In genomic region chr1:26921126-26921461, GRCh38 we compare ENCODE assay signal across 8 cellular contexts.
DNase-seq lines count a peak whose midpoint lies in the region; ATAC-seq lines count a peak whose summit lies in the region.

No MANE protein-coding gene starts in this region.

- H3K4me1 ChIP-seq in ACC112 (ENCODE audit: control insufficient read depth, insufficient read depth, low read length, unreplicated experiment) = peaks cover 15% of the 10 kb centered on the region
- H3K4me1 ChIP-seq in iPS-20b (ENCODE audit: insufficient read depth, low read length) = no peaks in the 10 kb centered on the region
- peaks cover 1 to 22% (median 18%) of the 10 kb centered on the region in 5 donors for H3K4me1 ChIP-seq in subcutaneous abdominal adipose tissue (ENCODE audit: control insufficient read depth in 5 of 5, insufficient read depth in 5 of 5, low read length in 5 of 5)

- H3K36me3 ChIP-seq in ACC112 (ENCODE audit: insufficient read depth, low read length) (peaks cover 10% of the 10 kb centered on the region), iPS-20b (ENCODE audit: insufficient read depth, low read depth, low read length) (peaks cover 25% of the 10 kb centered on the region), subcutaneous abdominal adipose tissue (ENCODE audit: control insufficient read depth in 5 of 5, insufficient read depth in 5 of 5, low read length in 5 of 5) (peaks cover 6 to 19% (median 13%) of the 10 kb centered on the region in 5 donors)

- peak overlapping the region; percentile 40 for H3K27ac ChIP-seq in ACC112 (ENCODE audit: low read depth, low read length)
- no peak overlapping the region for H3K27ac ChIP-seq in iPS-20b (ENCODE audit: low read length)
- H3K27ac ChIP-seq in subcutaneous abdominal adipose tissue (ENCODE audit: low read depth, low read length) = peak overlapping the region; percentile 100

- H3K27me3 ChIP-seq in ACC112 (ENCODE audit: insufficient read depth, low read length) (no peaks in the 10 kb centered on the region), iPS-20b (ENCODE audit: insufficient read depth, low read length) (no peaks in the 10 kb centered on the region), subcutaneous abdominal adipose tissue (ENCODE audit: control insufficient read depth in 5 of 5, insufficient read depth in 4 of 5, low read length in 5 of 5) (no peaks in the 10 kb centered on the region)

- H3K9me3 ChIP-seq in iPS-20b (ENCODE audit: insufficient read depth, low read depth, low read length) (no peaks in the 10 kb centered on the region), subcutaneous abdominal adipose tissue (ENCODE audit: control insufficient read depth in 5 of 5, low read length in 5 of 5) (no peaks in the 10 kb centered on the region)

- H3K9me3 Mint-ChIP-seq in activated naive CD8-positive, alpha-beta T cell (ENCODE audit: low read depth) = no peaks in the 10 kb centered on the region

- peaks cover 6% of the 10 kb centered on the region for H3K36me3 Mint-ChIP-seq in activated naive CD8-positive, alpha-beta T cell

- H3K4me3 ChIP-seq in ACC112 (ENCODE audit: low read depth, low read length) (peak overlapping the region; percentile 84), iPS-20b (ENCODE audit: low read length) (peak overlapping the region; percentile 99), subcutaneous abdominal adipose tissue (ENCODE audit: low read depth in 1 of 5, low read length in 5 of 5) (peak overlapping the region; percentile 58 to 97 (median 83))

- peak overlapping the region; percentile 71 for H2AFZ ChIP-seq in ACC112 (ENCODE audit: low read length, unreplicated experiment)

- H3K4me3 Mint-ChIP-seq in activated naive CD8-positive, alpha-beta T cell = peak overlapping the region; percentile 93

- no peak for DNase-seq in DMS79 treated with DMSO at 0.1 percent for 48 hours (lab: John Stamatoyannopoulos, UW)
- no peak for DNase-seq in central memory CD4-positive, alpha-beta T cell
- DNase-seq in anterior cingulate cortex (lab: John Stamatoyannopoulos, UW) = no peak

- H3K27me3 Mint-ChIP-seq in activated naive CD8-positive, alpha-beta T cell = no peaks in the 10 kb centered on the region

- peaks cover 37% of the 10 kb centered on the region for H3K4me1 Mint-ChIP-seq in activated naive CD8-positive, alpha-beta T cell (ENCODE audit: low read depth)

- ATAC-seq in HG02610 (IDR thresholded peaks at IDR 0.05; ENCODE audit: unreplicated experiment) = peak; percentile 25

- H3K27ac Mint-ChIP-seq in activated naive CD8-positive, alpha-beta T cell = peak overlapping the region; percentile 97

- H3K9ac ChIP-seq in iPS-20b (ENCODE audit: low read depth, low read length) (peak overlapping the region; percentile 14; the same call in 1 of the 2 replicates), subcutaneous abdominal adipose tissue (ENCODE audit: low read length in 5 of 5) (peak overlapping the region; percentile 36 to 99 (median 94))

- peaks cover 31% of the 10 kb centered on the region for H3K79me2 ChIP-seq in ACC112 (ENCODE audit: control insufficient read depth, insufficient read depth, low read length, unreplicated experiment)
